Comparison of ENCODE assay signal across 9 cellular contexts in genomic region chr3:101466465-101467309, GRCh38. TPM values are rescaled to one million over a fixed set of nuclear protein-coding genes. Genes with fewer than 3 reads are reported as not detected.
DNase-seq lines count a peak whose midpoint lies in the region; ATAC-seq and TF ChIP-seq lines count a peak whose summit lies in the region.
"Had no signal": no experiment of that assay in that cellular context is flagged by ENCODE, and none has a peak within 500 bp of the region (broad histone marks: within the 10 kb centered on the region; RNA-seq: fewer than 3 reads in every experiment).

No MANE protein-coding gene starts in this region.

- H3K4me1 Mint-ChIP-seq in T-helper 2 cell treated with Interferon-gamma antibody and Interleukin-4, amounts not matched to agents 5 μg/mL and 100 μg/mL, for 36 hours (ENCODE audit: low read depth) = peaks cover 22% of the 10 kb centered on the region
- H3K4me1 Mint-ChIP-seq in osteocyte (ENCODE audit: unreplicated experiment) = peaks cover 28% of the 10 kb centered on the region

- H3K27me3 Mint-ChIP-seq in T-helper 2 cell treated with Interferon-gamma antibody and Interleukin-4, amounts not matched to agents 5 μg/mL and 100 μg/mL, for 36 hours (ENCODE audit: low read depth) = no peaks in the 10 kb centered on the region
- H3K27me3 Mint-ChIP-seq in osteocyte (ENCODE audit: unreplicated experiment) = no peaks in the 10 kb centered on the region

- ATAC-seq in esophagus mucosa = peak; percentile 48
- ATAC-seq in GM18502 (IDR thresholded peaks at IDR 0.05; ENCODE audit: poor library complexity, unreplicated experiment) = no peak

- no peak for TF ChIP-seq CTCF in osteocyte (IDR thresholded peaks at IDR 0.05)

- H3K4me3 Mint-ChIP-seq in T-helper 2 cell treated with Interferon-gamma antibody and Interleukin-4, amounts not matched to agents 5 μg/mL and 100 μg/mL, for 36 hours = peak overlapping the region; percentile 17
- H3K4me3 Mint-ChIP-seq in osteocyte (ENCODE audit: unreplicated experiment) = peak overlapping the region; percentile 64

- H3K27ac Mint-ChIP-seq in T-helper 2 cell treated with Interferon-gamma antibody and Interleukin-4, amounts not matched to agents 5 μg/mL and 100 μg/mL, for 36 hours = peak overlapping the region; percentile 21
- peak overlapping the region; percentile 80 for H3K27ac Mint-ChIP-seq in osteocyte (ENCODE audit: unreplicated experiment)

- peak; percentile 55 for DNase-seq in NCI-H748 (lab: John Stamatoyannopoulos, UW; ENCODE audit: unreplicated experiment)
- DNase-seq in NCI-H748 treated with DMSO at 0.1 percent for 48 hours (lab: John Stamatoyannopoulos, UW) = no peak
- peak; percentile 27 for DNase-seq in T-helper 2 cell treated with Interferon-gamma antibody and Interleukin-4, amounts not matched to agents 5 μg/mL and 100 μg/mL, for 36 hours (ENCODE audit: low spot score)
- no peak for DNase-seq in osteocyte (ENCODE audit: extremely low spot score, unreplicated experiment)
- DNase-seq in NCI-H2171 treated with DMSO at 0.1 percent for 48 hours (lab: John Stamatoyannopoulos, UW) = no peak
- no peak for DNase-seq in anterior cingulate cortex (lab: John Stamatoyannopoulos, UW)
- DNase-seq: NCI-H1694 treated with DMSO at 0.1 percent for 48 hours had no signal

- peaks cover 18% of the 10 kb centered on the region for H3K9me3 Mint-ChIP-seq in T-helper 2 cell treated with Interferon-gamma antibody and Interleukin-4, amounts not matched to agents 5 μg/mL and 100 μg/mL, for 36 hours
- peaks cover under 1% of the 10 kb centered on the region for H3K9me3 Mint-ChIP-seq in osteocyte (ENCODE audit: unreplicated experiment)

- H3K36me3 Mint-ChIP-seq in T-helper 2 cell treated with Interferon-gamma antibody and Interleukin-4, amounts not matched to agents 5 μg/mL and 100 μg/mL, for 36 hours (ENCODE audit: low read depth) = peaks cover 26% of the 10 kb centered on the region
- H3K36me3 Mint-ChIP-seq in osteocyte (ENCODE audit: unreplicated experiment) = peaks cover 21% of the 10 kb centered on the region

RNA-seq across cellular contexts. Expression of gene SENP7, which starts 46.3 kb away (rescaled TPM):
- 7.4 TPM for total RNA-seq in esophagus mucosa
- 26.0 and 27.7 TPM in 2 replicates for total RNA-seq in osteocyte

Comparison
In these comparisons a context has a peak if more than half of its experiments do, and no peak if none do; other contexts are left out.
1. DNase-seq: peak in NCI-H748 (single experiment) and T-helper 2 cell treated with Interferon-gamma antibody and Interleukin-4, amounts not matched to agents 5 μg/mL and 100 μg/mL, for 36 hours (single experiment); none in NCI-H748 treated with DMSO at 0.1 percent for 48 hours (single experiment), osteocyte (single experiment), NCI-H2171 treated with DMSO at 0.1 percent for 48 hours (single experiment) and anterior cingulate cortex (0 of 58).